In the genomic region with DNA sequence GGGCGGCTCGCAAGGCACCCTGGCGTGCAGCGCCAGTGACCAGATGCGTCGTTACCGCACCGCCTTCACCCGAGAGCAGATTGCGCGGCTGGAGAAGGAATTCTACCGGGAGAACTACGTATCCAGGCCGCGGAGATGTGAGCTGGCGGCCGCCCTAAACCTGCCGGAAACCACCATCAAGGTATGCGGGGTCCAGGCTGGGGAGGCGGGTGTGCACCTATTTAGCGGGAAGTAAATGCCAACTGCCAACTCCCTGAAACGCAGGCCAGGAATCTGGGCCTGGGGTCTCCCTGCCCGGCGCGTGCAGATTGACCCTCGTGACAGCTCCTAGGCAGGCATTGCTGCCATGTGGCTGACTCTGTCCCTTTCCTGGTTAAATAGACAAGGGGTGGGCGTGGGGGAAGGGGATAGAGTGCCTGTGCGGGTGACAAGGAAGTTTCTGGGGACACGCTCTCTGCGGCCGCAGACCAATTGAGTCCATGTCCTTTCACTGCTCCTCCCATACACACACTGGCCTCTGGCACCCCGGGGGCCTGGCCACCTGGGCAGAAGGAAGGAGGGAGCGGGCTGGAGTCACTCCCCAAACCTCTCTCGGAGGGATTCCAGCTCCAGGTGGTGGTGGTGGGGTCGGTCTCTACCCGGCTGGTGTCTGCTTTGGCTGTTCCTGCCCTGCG, we compare ENCODE assay signal across 1 cellular context.
TF ChIP-seq lines count a peak whose summit lies in the region.

No MANE protein-coding gene starts in this region.

TF ChIP-seq in H1, 55 proteins besides CTCF, POLR2A, EP300 and RAD21:
- TF ChIP-seq CBX8 (IDR thresholded peaks at IDR 0.05; ENCODE audit: borderline replicate concordance, low read depth, low read length) (peak; percentile 82; the same call in 1 of the 2 replicates), RBBP5 (IDR thresholded peaks at IDR 0.05; ENCODE audit: borderline replicate concordance, low read depth, low read length) (no peak; the same call in 1 of the 2 replicates), RNF2 (IDR thresholded peaks at IDR 0.05; ENCODE audit: borderline replicate concordance, low read depth, low read length, missing control alignments, poor library complexity, severe bottlenecking) (peak; percentile 70), EZH2 (IDR thresholded peaks at IDR 0.05; ENCODE audit: low read depth, low read length, severe bottlenecking) (peak; percentile 36), SUZ12 (IDR thresholded peaks at IDR 0.05; ENCODE audit: low read length) (peak; percentile 88)
